In genomic region chr4:33493231-33493630, GRCh38 we compare ENCODE assay signal across 23 cellular contexts.
DNase-seq lines count a peak whose midpoint lies in the region; ATAC-seq, FAIRE-seq and TF ChIP-seq lines count a peak whose summit lies in the region.
"Had no signal": no experiment of that assay in that cellular context is flagged by ENCODE, and none has a peak within 500 bp of the region (broad histone marks: within the 10 kb centered on the region; RNA-seq: fewer than 3 reads in every experiment).

No MANE protein-coding gene starts in this region.

- FAIRE-seq in endothelial cell of umbilical vein (lab: Jason Lieb, UNC), result no peak
- FAIRE-seq: GM12891, H54, HepG2 had no signal

- TF ChIP-seq EP300 in transverse colon (IDR thresholded peaks at IDR 0.05; ENCODE audit: low read depth), result no peak

- CTCF ChIA-PET in endothelial cell of umbilical vein (lab: Charles Lee), result no interaction called here

- H3K4me1 ChIP-seq in endothelial cell of umbilical vein (ENCODE audit: control insufficient read depth, extremely low read depth, insufficient read depth, low read length) (no peaks in the 10 kb centered on the region), transverse colon (no peaks in the 10 kb centered on the region)

- H3K9ac ChIP-seq in endothelial cell of umbilical vein (replicated peaks; ENCODE audit: extremely low read depth, insufficient read depth, low read length), result no peak overlapping the region

- dilution Hi-C loops in endothelial cell of umbilical vein (cut with MboI; ENCODE audit: extremely low pct_ligation_motif_present, low sequenced_read_pairs), result no loop called here

- 64 to 75% methylated on average over 1 to 2 of the region's 2 CpGs for WGBS in transverse colon (ENCODE audit: low coverage in 1 of 2), 2 donors

- no peaks in the 10 kb centered on the region for H4K20me1 ChIP-seq in endothelial cell of umbilical vein (replicated peaks; ENCODE audit: control insufficient read depth, extremely low read depth, insufficient read depth, low read length)

- ATAC-seq in HG03025 (IDR thresholded peaks at IDR 0.05; ENCODE audit: low FRiP score, unreplicated experiment) (no peak), GM21528 (IDR thresholded peaks at IDR 0.05; ENCODE audit: low FRiP score, unreplicated experiment) (no peak)
- ATAC-seq: CD8-positive, alpha-beta T cell; HepG2 had no signal

- TF ChIP-seq POLR2A in endothelial cell of umbilical vein (IDR thresholded peaks at IDR 0.05; ENCODE audit: low read depth, low read length), result no peak
- no peak for TF ChIP-seq POLR2A in transverse colon (IDR thresholded peaks at IDR 0.05)

- no peaks in the 10 kb centered on the region for H3K9me3 ChIP-seq in endothelial cell of umbilical vein (replicated peaks; ENCODE audit: control insufficient read depth, insufficient read depth, low read length)
- no peaks in the 10 kb centered on the region for H3K9me3 ChIP-seq in transverse colon

- H3K36me3 ChIP-seq in endothelial cell of umbilical vein (ENCODE audit: control insufficient read depth in 2 of 2, extremely low read depth in 1 of 2, insufficient read depth in 2 of 2, low read length in 2 of 2), result no peaks in the 10 kb centered on the region
- no peaks in the 10 kb centered on the region for H3K36me3 ChIP-seq in transverse colon

- in situ Hi-C loops in transverse colon (cut with MboI; ENCODE audit: low pct_ligation_motif_present in 1 of 4, low pct_unique_long_range_greater_than_20kb in 1 of 4, low sequenced_read_pairs in 3 of 4), result no loop called here

- TF ChIP-seq CTCF in endothelial cell of umbilical vein (IDR thresholded peaks at IDR 0.05; ENCODE audit: extremely low read depth in 1 of 2, insufficient read depth in 1 of 2, low read depth in 1 of 2, low read length in 2 of 2), result no peak
- no peak for TF ChIP-seq CTCF in transverse colon (IDR thresholded peaks at IDR 0.05)

- no peaks in the 10 kb centered on the region for H3K9me1 ChIP-seq in endothelial cell of umbilical vein (replicated peaks; ENCODE audit: control insufficient read depth, extremely low read depth, insufficient read depth, low read length)

- no TSS peak for BruUV-seq in endothelial cell of umbilical vein (replicated peaks; lab: Mats Ljungman, UMichigan)

- H3K27me3 ChIP-seq in endothelial cell of umbilical vein (ENCODE audit: control insufficient read depth in 2 of 2, insufficient read depth in 2 of 2, low read length in 2 of 2), result no peaks in the 10 kb centered on the region
- H3K27me3 ChIP-seq in transverse colon, result no peaks in the 10 kb centered on the region

- H3K4me2 ChIP-seq in endothelial cell of umbilical vein (ENCODE audit: insufficient read depth, low read length), result no peak overlapping the region

- H3K79me2 ChIP-seq in endothelial cell of umbilical vein (ENCODE audit: control insufficient read depth, insufficient read depth, low read length), result no peaks in the 10 kb centered on the region

- DNase-seq in HS-27A (ENCODE audit: low read depth), result peak; percentile 14
- peak; percentile 34 for DNase-seq in RKO (ENCODE audit: low spot score)
- DNase-seq in endothelial cell of umbilical vein (ENCODE audit: low read depth, low spot score), result no peak
- no peak for DNase-seq in NCI-H1105 treated with DMSO at 0.1 percent for 48 hours (lab: John Stamatoyannopoulos, UW)
- DNase-seq in transverse colon, result no peak
- DNase-seq: Calu3; CD8-positive, alpha-beta T cell; DMS153; GF-D8; Karpas-422; NCI-H1092 treated with DMSO at 0.1 percent for 48 hours; NCI-H1436 treated with DMSO at 0.1 percent for 48 hours; NCI-H1930; NCI-H526 treated with DMSO at 0.1 percent for 48 hours; SHP77 treated with DMSO at 0.1 percent for 48 hours had no signal

- POLR2A ChIA-PET in endothelial cell of umbilical vein (lab: Charles Lee), result no interaction called here

- intact Hi-C loops in endothelial cell of umbilical vein (cut with micrococcal nuclease) (no loop called here), transverse colon (cut with DNase I; ENCODE audit: low total_unique reads) (no loop called here)

- H3K27ac ChIP-seq in endothelial cell of umbilical vein (ENCODE audit: insufficient read depth, low read depth, low read length) (no peak overlapping the region), transverse colon (no peak overlapping the region)
- H3K27ac ChIP-seq: C4-2B, HL-60, RWPE1 had no signal

- H2AFZ ChIP-seq in endothelial cell of umbilical vein (ENCODE audit: low read depth, low read length), result no peak overlapping the region

- no peak overlapping the region for H3K4me3 ChIP-seq in endothelial cell of umbilical vein (replicated peaks in 1 of 3; ENCODE audit: insufficient read depth in 1 of 3, low read depth in 1 of 3, low read length in 3 of 3)
- no peak overlapping the region for H3K4me3 ChIP-seq in transverse colon

TF ChIP-seq in endothelial cell of umbilical vein, 7 proteins besides CTCF, POLR2A, EP300 and RAD21:
- no peak for TF ChIP-seq MAX (IDR thresholded peaks at IDR 0.05; ENCODE audit: insufficient read depth, insufficient read length)
- peak; percentile 44 for TF ChIP-seq FOS (IDR thresholded peaks at IDR 0.05; ENCODE audit: borderline replicate concordance, insufficient read depth, low read length)
- TF ChIP-seq GATA2 (IDR thresholded peaks at IDR 0.05; ENCODE audit: insufficient read depth, insufficient read length, low read depth, low read length), result no peak
- TF ChIP-seq JUN (IDR thresholded peaks at IDR 0.05; ENCODE audit: borderline replicate concordance, insufficient read depth, insufficient read length, low read depth), result no peak
- no peak for TF ChIP-seq EZH2 (IDR thresholded peaks at IDR 0.05; ENCODE audit: borderline replicate concordance, low read depth, low read length, severe bottlenecking)

Comparison
In these comparisons a context has a peak if more than half of its experiments do, and no peak if none do; other contexts are left out.
1. DNase-seq: peak in HS-27A (single experiment) and RKO (single experiment); none in endothelial cell of umbilical vein (single experiment), NCI-H1105 treated with DMSO at 0.1 percent for 48 hours (single experiment) and transverse colon (single experiment).